Comparison of ENCODE assay signal across 8 cellular contexts in genomic region chr9:88537743-88538055, GRCh38.
DNase-seq lines count a peak whose midpoint lies in the region; ATAC-seq lines count a peak whose summit lies in the region.

No MANE protein-coding gene starts in this region.

- H3K36me3 Mint-ChIP-seq in stimulated activated naive B cell treated with anti-CD40 and anti-IgM and Interleukin-4, amounts not matched to agents 10 μg/mL and 1 μg/mL and 100 μg/mL, for 72 hours = peaks cover 0 to 3% of the 10 kb centered on the region in 2 donors

- H3K9me3 Mint-ChIP-seq in stimulated activated naive B cell treated with anti-CD40 and anti-IgM and Interleukin-4, amounts not matched to agents 10 μg/mL and 1 μg/mL and 100 μg/mL, for 72 hours = peaks cover 0 to 1% of the 10 kb centered on the region in 2 donors

- no peak overlapping the region for H3K27ac Mint-ChIP-seq in stimulated activated naive B cell treated with anti-CD40 and anti-IgM and Interleukin-4, amounts not matched to agents 10 μg/mL and 1 μg/mL and 100 μg/mL, for 72 hours

- in situ Hi-C loops in KBM-7 (cut with MboI; ENCODE audit: low pct_unique_long_range_greater_than_20kb, low sequenced_read_pairs) = no loop called here

- no peak overlapping the region for H3K4me3 Mint-ChIP-seq in stimulated activated naive B cell treated with anti-CD40 and anti-IgM and Interleukin-4, amounts not matched to agents 10 μg/mL and 1 μg/mL and 100 μg/mL, for 72 hours

- DNase-seq in C1 segment of cervical spinal cord (lab: John Stamatoyannopoulos, UW) (peak in 10 of 14 donors; percentile 35 to 75 (median 46)), KBM-7 (peak; percentile 66), amygdala (lab: John Stamatoyannopoulos, UW) (peak in 47 of 56 donors; percentile 10 to 90 (median 57)), hepatic stellate cell (ENCODE audit: low spot score) (peak; percentile 89), HuH-7.5 (ENCODE audit: low spot score) (no peak)
- DNase-seq in stimulated activated naive B cell treated with anti-CD40 and anti-IgM and Interleukin-4, amounts not matched to agents 10 μg/mL and 1 μg/mL and 100 μg/mL, for 72 hours = no peak

- ATAC-seq in stimulated activated naive B cell treated with anti-CD40 and anti-IgM and Interleukin-4, amounts not matched to agents 10 μg/mL and 1 μg/mL and 100 μg/mL, for 72 hours (replicated peaks) = peak; percentile 50 to 63
- ATAC-seq in HG02798 (IDR thresholded peaks at IDR 0.05; ENCODE audit: poor library complexity, unreplicated experiment) (no peak), GM19455 (IDR thresholded peaks at IDR 0.05; ENCODE audit: unreplicated experiment) (no peak)

- peaks cover 50 to 58% of the 10 kb centered on the region in 2 donors for H3K27me3 Mint-ChIP-seq in stimulated activated naive B cell treated with anti-CD40 and anti-IgM and Interleukin-4, amounts not matched to agents 10 μg/mL and 1 μg/mL and 100 μg/mL, for 72 hours

- peaks cover 14 to 22% of the 10 kb centered on the region in 2 donors for H3K4me1 Mint-ChIP-seq in stimulated activated naive B cell treated with anti-CD40 and anti-IgM and Interleukin-4, amounts not matched to agents 10 μg/mL and 1 μg/mL and 100 μg/mL, for 72 hours

Comparison
In these comparisons a context has a peak if more than half of its experiments do, and no peak if none do; other contexts are left out.
1. DNase-seq: peak in C1 segment of cervical spinal cord (10 of 14), KBM-7 (single experiment), amygdala (47 of 56) and hepatic stellate cell (single experiment); none in stimulated activated naive B cell treated with anti-CD40 and anti-IgM and Interleukin-4, amounts not matched to agents 10 μg/mL and 1 μg/mL and 100 μg/mL, for 72 hours (single experiment) and HuH-7.5 (single experiment).
2. ATAC-seq: peak in stimulated activated naive B cell treated with anti-CD40 and anti-IgM and Interleukin-4, amounts not matched to agents 10 μg/mL and 1 μg/mL and 100 μg/mL, for 72 hours (2 of 2); none in HG02798 (single experiment) and GM19455 (single experiment).